In genomic region chr2:70974592-70974991, GRCh38 we compare ENCODE assay signal across 29 cellular contexts. TPM values are rescaled to one million over a fixed set of nuclear protein-coding genes. Genes with fewer than 3 reads are reported as not detected.
"Had no signal": no experiment of that assay in that cellular context is flagged by ENCODE, and none has a peak within 500 bp of the region (broad histone marks: within the 10 kb centered on the region; RNA-seq: fewer than 3 reads in every experiment).

No MANE protein-coding gene starts in this region.

- H3K27ac ChIP-seq: adrenal gland, ascending aorta, brain microvascular endothelial cell, dorsolateral prefrontal cortex, esophagus squamous epithelium, gastrocnemius medialis, sigmoid colon, upper lobe of left lung had no signal

- ATAC-seq: activated T-helper 17 cell treated with anti-CD3 and anti-CD28 coated beads, Interleukin-2, amount 50 U/mL, for 72 hours; effector memory CD8-positive, alpha-beta T cell; gastrocnemius medialis; left cardiac atrium; WTC11 had no signal

- DNase-seq: activated CD4-positive, alpha-beta memory T cell treated with anti-CD3 and anti-CD28 coated beads, Interleukin-2, amount 10 ng/mL, durations not matched to agents 7 days and 5 days; activated CD4-positive, alpha-beta T cell treated with anti-CD3 and anti-CD28 coated beads for 48 hours; activated naive CD4-positive, alpha-beta T cell; activated T-cell treated with anti-CD3 and anti-CD28 coated beads, Interleukin-2, amount 50 U/mL, for 24 hours; brain microvascular endothelial cell; central memory CD4-positive, alpha-beta T cell; dorsolateral prefrontal cortex; effector memory CD8-positive, alpha-beta T cell; esophagus squamous epithelium; gastrocnemius medialis; hypothalamus; left cardiac atrium; occipital lobe; sigmoid colon; stimulated activated CD4-positive, alpha-beta T cell treated with anti-CD3 and anti-CD28 coated beads, Interleukin-2, amount 100 ng/mL, for 48 hours; stimulated activated CD8-positive, alpha-beta memory T cell treated with anti-CD3 and anti-CD28 coated beads, Interleukin-4, amount 100 ng/mL, for 48 hours; stimulated activated naive CD4-positive, alpha-beta T cell; T-helper 1 cell; T1000; upper lobe of left lung had no signal

- H3K36me3 Mint-ChIP-seq: activated naive CD8-positive, alpha-beta T cell; memory B cell; WTC11 had no signal

- H3K27ac Mint-ChIP-seq: activated CD4-positive, alpha-beta memory T cell treated with anti-CD3 and anti-CD28 coated beads, Interleukin-2, amount 10 ng/mL, durations not matched to agents 7 days and 5 days; activated naive CD8-positive, alpha-beta T cell; activated T-cell treated with anti-CD3 and anti-CD28 coated beads, Interleukin-2, amount 50 U/mL, for 24 hours; WTC11 had no signal

- H3K27me3 ChIP-seq: adrenal gland, ascending aorta, brain microvascular endothelial cell, dorsolateral prefrontal cortex, sigmoid colon, upper lobe of left lung had no signal

- H3K9me3 ChIP-seq: adrenal gland, ascending aorta, esophagus squamous epithelium, gastrocnemius medialis, sigmoid colon, upper lobe of left lung had no signal

- H3K36me3 ChIP-seq: adrenal gland, ascending aorta, brain microvascular endothelial cell, esophagus squamous epithelium, gastrocnemius medialis, sigmoid colon, upper lobe of left lung had no signal

- H3K4me3 ChIP-seq: adrenal gland, ascending aorta, dorsolateral prefrontal cortex, esophagus squamous epithelium, gastrocnemius medialis, sigmoid colon, smooth muscle cell, upper lobe of left lung had no signal

- H3K4me3 Mint-ChIP-seq: activated CD4-positive, alpha-beta memory T cell treated with anti-CD3 and anti-CD28 coated beads, Interleukin-2, amount 10 ng/mL, durations not matched to agents 7 days and 5 days; activated naive CD8-positive, alpha-beta T cell; activated T-cell treated with anti-CD3 and anti-CD28 coated beads, Interleukin-2, amount 50 U/mL, for 24 hours; activated T-helper 17 cell treated with anti-CD3 and anti-CD28 coated beads, Interleukin-2, amount 50 U/mL, for 72 hours; effector memory CD8-positive, alpha-beta T cell; memory B cell; WTC11 had no signal

RNA-seq across cellular contexts. Expression of gene ANKRD53, which starts 3.8 kb away (rescaled TPM):
- total RNA-seq: activated CD4-positive, alpha-beta memory T cell treated with anti-CD3 and anti-CD28 coated beads, Interleukin-2, amount 10 ng/mL, durations not matched to agents 7 days and 5 days had no signal
- polyA plus RNA-seq: neural cell had no signal

RNA-seq across cellular contexts. Expression of gene ATP6V1B1, which starts 38.9 kb away (rescaled TPM):
- total RNA-seq: activated CD4-positive, alpha-beta memory T cell treated with anti-CD3 and anti-CD28 coated beads, Interleukin-2, amount 10 ng/mL, durations not matched to agents 7 days and 5 days; activated T-helper 17 cell treated with anti-CD3 and anti-CD28 coated beads, Interleukin-2, amount 50 U/mL, for 72 hours; ascending aorta; mononuclear cell; occipital lobe; smooth muscle cell; WTC11 had no signal
